In the genomic region with DNA sequence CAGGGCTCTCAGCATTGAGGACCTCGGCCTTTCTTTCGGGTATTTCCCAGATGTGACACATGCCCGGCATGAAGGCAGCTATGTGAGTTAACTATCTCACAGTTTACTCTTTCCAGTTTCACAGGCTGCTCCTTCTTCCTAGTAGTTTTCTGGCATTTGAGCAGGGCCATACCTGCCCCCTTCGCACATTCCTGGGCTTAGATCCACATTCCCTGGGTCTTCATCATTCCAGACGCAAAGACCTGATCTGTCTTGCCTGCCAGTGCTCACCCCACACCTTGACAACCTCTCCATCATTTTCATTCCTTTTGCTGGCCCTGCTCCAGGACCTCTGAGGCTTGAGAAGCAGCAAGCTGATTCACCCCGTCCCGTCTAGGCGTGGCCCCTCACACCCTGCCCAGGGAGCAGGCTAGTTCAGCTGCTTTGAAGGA, we compare ENCODE assay signal across 17 cellular contexts.
A peak's percentile ranks its signal among the peaks of the same experiment; 100 is the strongest.
DNase-seq lines count a peak whose midpoint lies in the region; ATAC-seq and TF ChIP-seq lines count a peak whose summit lies in the region.
"Had no signal": no experiment of that assay in that cellular context is flagged by ENCODE, and none has a peak within 500 bp of the region (broad histone marks: within the 10 kb centered on the region; RNA-seq: fewer than 3 reads in every experiment).

No MANE protein-coding gene starts in this region.

- H3K23ac ChIP-seq in neuronal stem cell (ENCODE audit: low read depth, low read length, poor library complexity), result peak overlapping the region; percentile 62

- H3K4me1 ChIP-seq in esophagus squamous epithelium (peaks cover 3 to 46% (median 21%) of the 10 kb centered on the region in 3 donors), neuronal stem cell (ENCODE audit: control insufficient read depth in 2 of 2, insufficient read depth in 1 of 2, low read depth in 1 of 2, low read length in 2 of 2) (peaks cover 0 to 5% of the 10 kb centered on the region in 2 donors), A673 (ENCODE audit: insufficient read depth, low read length, poor library complexity, severe bottlenecking) (peaks cover 14% of the 10 kb centered on the region)

- H3K4me2 ChIP-seq in neuronal stem cell (ENCODE audit: insufficient read depth, low read length, poor library complexity, severe bottlenecking), result no peak overlapping the region

- H3K14ac ChIP-seq in neuronal stem cell (ENCODE audit: low read length), result no peak overlapping the region

- H3K36me3 Mint-ChIP-seq in activated T-cell treated with anti-CD3 and anti-CD28 coated beads, Interleukin-2, amount 50 U/mL, for 72 hours (ENCODE audit: insufficient read depth in 2 of 2), result no peaks in the 10 kb centered on the region
- H3K36me3 Mint-ChIP-seq: activated CD8-positive, alpha-beta memory T cell treated with anti-CD3 and anti-CD28 coated beads, Interleukin-2, amount 10 ng/mL, durations not matched to agents 7 days and 5 days; T-cell had no signal

- no peak overlapping the region for H2BK5ac ChIP-seq in neuronal stem cell (ENCODE audit: low read length)

- 31 to 44% methylated on average over 5 to 8 of the region's 8 CpGs for WGBS in esophagus squamous epithelium, 2 donors
- no CpG with 5 or more reads among the region's 8 CpGs for WGBS in neuronal stem cell (ENCODE audit: extremely low coverage in 2 of 2, insufficient read length in 2 of 2, insufficient replicate concordance in 1 of 2), 2 donors

- no TSS peak for BruUV-seq in A673 (replicated peaks; lab: Mats Ljungman, UMichigan)

- ATAC-seq in HG03442 (IDR thresholded peaks at IDR 0.05; ENCODE audit: unreplicated experiment) (no peak), SK-N-SH treated with all-trans-retinoic acid at 6 μM for 48 hours (no peak)
- no peak for ATAC-seq in activated T-cell treated with anti-CD3 and anti-CD28 coated beads, Interleukin-2, amount 50 U/mL, for 72 hours (replicated peaks in 1 of 2)
- ATAC-seq: activated CD8-positive, alpha-beta memory T cell treated with anti-CD3 and anti-CD28 coated beads, Interleukin-2, amount 10 ng/mL, durations not matched to agents 7 days and 5 days had no signal

- no peak overlapping the region for H2BK15ac ChIP-seq in neuronal stem cell (ENCODE audit: low read length)

- no peak overlapping the region for H2AFZ ChIP-seq in neuronal stem cell (ENCODE audit: low read length)

- H3K79me1 ChIP-seq in neuronal stem cell (ENCODE audit: low read depth, low read length), result no peaks in the 10 kb centered on the region

- no peaks in the 10 kb centered on the region for H3K36me3 ChIP-seq in esophagus squamous epithelium
- H3K36me3 ChIP-seq in neuronal stem cell (replicated peaks in 1 of 2; ENCODE audit: control insufficient read depth in 2 of 2, insufficient read depth in 2 of 2, low read length in 2 of 2), result no peaks in the 10 kb centered on the region
- no peaks in the 10 kb centered on the region for H3K36me3 ChIP-seq in A673 (ENCODE audit: insufficient read depth, low read length, poor library complexity, severe bottlenecking)
- H3K36me3 ChIP-seq: brain microvascular endothelial cell had no signal

- POLR2A ChIA-PET in A673 (lab: Charles Lee; ENCODE audit: low non-redundant PET), result no interaction called here

- no peak for TF ChIP-seq CTCF in esophagus squamous epithelium (IDR thresholded peaks at IDR 0.05)
- TF ChIP-seq CTCF in A673 (conservative IDR thresholded peaks at IDR 0.05; ENCODE audit: low read depth, low read length), result no peak

- H4K91ac ChIP-seq in neuronal stem cell (ENCODE audit: low read depth, low read length, poor library complexity), result no peak overlapping the region

- H3K4me3 Mint-ChIP-seq in activated T-cell treated with anti-CD3 and anti-CD28 coated beads, Interleukin-2, amount 50 U/mL, for 72 hours, result no peak overlapping the region
- H3K4me3 Mint-ChIP-seq: activated B cell treated with CpG ODN at 0.5 μM for 24 hours; activated CD8-positive, alpha-beta memory T cell treated with anti-CD3 and anti-CD28 coated beads, Interleukin-2, amount 10 ng/mL, durations not matched to agents 7 days and 5 days; activated naive CD4-positive, alpha-beta T cell treated with anti-CD3 and anti-CD28 coated beads for 36 hours; CD4-positive, alpha-beta T cell; T-cell had no signal

- H3K27me3 ChIP-seq in esophagus squamous epithelium (no peaks in the 10 kb centered on the region), neuronal stem cell (ENCODE audit: control insufficient read depth in 3 of 3, insufficient read depth in 3 of 3, low read depth in 1 of 3, low read length in 3 of 3) (no peaks in the 10 kb centered on the region), A673 (replicated peaks; ENCODE audit: insufficient read depth, low read depth, low read length, poor library complexity) (no peaks in the 10 kb centered on the region)
- H3K27me3 ChIP-seq: brain microvascular endothelial cell had no signal

- H2BK12ac ChIP-seq in neuronal stem cell (ENCODE audit: low read length), result no peak overlapping the region

- H2AK5ac ChIP-seq in neuronal stem cell (ENCODE audit: low read depth, low read length), result no peak overlapping the region

- peak; percentile 90 for DNase-seq in NCI-H82 (lab: John Stamatoyannopoulos, UW)
- DNase-seq in NCI-H82 treated with DMSO at 0.1 percent for 48 hours (lab: John Stamatoyannopoulos, UW; ENCODE audit: unreplicated experiment), result no peak
- DNase-seq in esophagus squamous epithelium (lab: John Stamatoyannopoulos, UW), result no peak
- no peak for DNase-seq in neuronal stem cell (ENCODE audit: low spot score)
- DNase-seq in A673 (ENCODE audit: low spot score), result no peak
- DNase-seq in activated T-cell treated with anti-CD3 and anti-CD28 coated beads, Interleukin-2, amount 50 U/mL, for 72 hours, result no peak
- DNase-seq: activated B cell treated with CpG ODN at 0.5 μM for 24 hours; activated CD8-positive, alpha-beta memory T cell treated with anti-CD3 and anti-CD28 coated beads, Interleukin-2, amount 10 ng/mL, durations not matched to agents 7 days and 5 days; activated naive CD4-positive, alpha-beta T cell treated with anti-CD3 and anti-CD28 coated beads for 36 hours; brain microvascular endothelial cell; CD4-positive, alpha-beta T cell; H7; occipital lobe; stimulated activated CD4-positive, alpha-beta T cell treated with anti-CD3 and anti-CD28 coated beads, Interleukin-15, amount 100 ng/mL, for 24 hours; T-cell had no signal

- peak overlapping the region; percentile 24 for H3K18ac ChIP-seq in neuronal stem cell (ENCODE audit: low read length)

- peaks cover 7% of the 10 kb centered on the region for H3K27me3 Mint-ChIP-seq in activated T-cell treated with anti-CD3 and anti-CD28 coated beads, Interleukin-2, amount 50 U/mL, for 72 hours (ENCODE audit: low read depth)
- H3K27me3 Mint-ChIP-seq: CD4-positive, alpha-beta T cell had no signal

- no peaks in the 10 kb centered on the region for H3K9me3 ChIP-seq in esophagus squamous epithelium
- no peaks in the 10 kb centered on the region for H3K9me3 ChIP-seq in neuronal stem cell (replicated peaks in 1 of 2; ENCODE audit: control insufficient read depth in 2 of 2, insufficient read depth in 1 of 2, low read depth in 1 of 2, low read length in 2 of 2)
- H3K9me3 ChIP-seq in A673 (ENCODE audit: low read depth, low read length, poor library complexity, severe bottlenecking), result no peaks in the 10 kb centered on the region

- CTCF ChIA-PET in A673 (lab: Charles Lee), result no interaction called here

- peak overlapping the region; percentile 23 to 70 (median 54) for H3K27ac ChIP-seq in esophagus squamous epithelium
- H3K27ac ChIP-seq in neuronal stem cell (replicated peaks; ENCODE audit: low read length), result no peak overlapping the region
- no peak overlapping the region for H3K27ac ChIP-seq in A673 (ENCODE audit: low read depth, low read length, poor library complexity, severe bottlenecking)
- H3K27ac ChIP-seq: brain microvascular endothelial cell had no signal

- H4K8ac ChIP-seq in neuronal stem cell (ENCODE audit: low read depth, low read length), result no peak overlapping the region

- H2BK120ac ChIP-seq in neuronal stem cell (ENCODE audit: low read depth, low read length), result no peak overlapping the region

- H3K4me3 ChIP-seq in esophagus squamous epithelium (no peak overlapping the region), neuronal stem cell (ENCODE audit: low read length in 2 of 2) (no peak overlapping the region), A673 (ENCODE audit: low read depth, low read length, poor library complexity, severe bottlenecking) (no peak overlapping the region)

- no peak overlapping the region for H3K4ac ChIP-seq in neuronal stem cell (ENCODE audit: low read length)

- H3K9ac ChIP-seq in neuronal stem cell (ENCODE audit: low read depth, low read length, poor library complexity), result no peak overlapping the region

- intact Hi-C loops in esophagus squamous epithelium (cut with DNase I), result no loop called here
- intact Hi-C loops in A673 (cut with micrococcal nuclease; ENCODE audit: unreplicated experiment), result no loop called here

- TF ChIP-seq POLR2A in esophagus squamous epithelium (IDR thresholded peaks at IDR 0.05), result no peak

- no peaks in the 10 kb centered on the region for H3K9me3 Mint-ChIP-seq in activated T-cell treated with anti-CD3 and anti-CD28 coated beads, Interleukin-2, amount 50 U/mL, for 72 hours
- H3K9me3 Mint-ChIP-seq: activated B cell treated with CpG ODN at 0.5 μM for 24 hours; activated naive CD4-positive, alpha-beta T cell treated with anti-CD3 and anti-CD28 coated beads for 36 hours; CD4-positive, alpha-beta T cell; T-cell had no signal

- no peak overlapping the region for H3K27ac Mint-ChIP-seq in activated T-cell treated with anti-CD3 and anti-CD28 coated beads, Interleukin-2, amount 50 U/mL, for 72 hours
- H3K27ac Mint-ChIP-seq: activated B cell treated with CpG ODN at 0.5 μM for 24 hours; activated CD8-positive, alpha-beta memory T cell treated with anti-CD3 and anti-CD28 coated beads, Interleukin-2, amount 10 ng/mL, durations not matched to agents 7 days and 5 days; activated naive CD4-positive, alpha-beta T cell treated with anti-CD3 and anti-CD28 coated beads for 36 hours; CD4-positive, alpha-beta T cell; T-cell had no signal

- no peaks in the 10 kb centered on the region for H3K4me1 Mint-ChIP-seq in activated T-cell treated with anti-CD3 and anti-CD28 coated beads, Interleukin-2, amount 50 U/mL, for 72 hours (ENCODE audit: low read depth)
- H3K4me1 Mint-ChIP-seq: activated B cell treated with CpG ODN at 0.5 μM for 24 hours; activated CD8-positive, alpha-beta memory T cell treated with anti-CD3 and anti-CD28 coated beads, Interleukin-2, amount 10 ng/mL, durations not matched to agents 7 days and 5 days; T-cell had no signal

Comparison
In these comparisons a context has a peak if more than half of its experiments do, and no peak if none do; other contexts are left out.
1. H3K27ac ChIP-seq: peak in esophagus squamous epithelium (4 of 4); none in neuronal stem cell (single experiment) and A673 (single experiment).